In the genomic region with DNA sequence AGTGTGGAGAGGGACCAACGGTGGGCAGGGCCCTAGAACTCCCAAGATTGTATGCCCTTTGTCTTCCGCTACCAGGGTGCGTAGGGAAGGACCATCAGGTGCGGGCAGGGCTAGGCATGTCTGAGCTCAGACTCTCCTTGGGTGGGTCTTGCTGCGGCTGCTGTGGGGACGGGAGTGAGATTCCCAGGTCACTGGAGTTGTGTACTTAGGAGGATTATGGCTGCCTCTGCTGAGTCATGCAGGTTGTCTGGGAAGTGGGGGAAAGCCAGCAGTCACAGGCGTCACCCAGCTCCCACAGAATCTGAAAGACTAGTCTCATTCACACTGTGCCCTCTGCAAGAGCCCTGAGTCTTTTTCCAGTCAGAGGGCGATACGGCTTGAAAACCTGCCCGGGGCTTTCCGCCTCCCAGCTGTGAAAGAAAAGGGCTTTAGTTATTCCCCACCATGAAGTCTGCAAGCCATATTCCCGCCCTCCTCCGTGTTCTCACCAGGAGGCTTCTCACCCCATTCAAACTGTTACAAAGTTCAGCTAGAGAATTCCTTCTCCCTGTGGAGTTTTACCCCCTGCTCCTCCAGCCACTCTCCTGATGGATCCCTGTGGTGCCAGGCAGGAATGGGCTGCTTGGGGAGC, we compare ENCODE assay signal across 11 cellular contexts. TPM values are rescaled to one million over a fixed set of nuclear protein-coding genes. Genes with fewer than 3 reads are reported as not detected.
DNase-seq lines count a peak whose midpoint lies in the region; ATAC-seq and TF ChIP-seq lines count a peak whose summit lies in the region.
"Not testable (repeated sequence)": the region's sequence is repeated elsewhere in the genome, so short reads cannot be mapped to it uniquely, and the experiment has no call there.
"Had no signal": no experiment of that assay in that cellular context is flagged by ENCODE, and none has a peak within 500 bp of the region (broad histone marks: within the 10 kb centered on the region; RNA-seq: fewer than 3 reads in every experiment).

No MANE protein-coding gene starts in this region.

- not testable (repeated sequence) for DNase-seq in GM23338 (ENCODE audit: low spot score); WTC11 (ENCODE audit: low spot score)
- DNase-seq in ecto neural progenitor cell (ENCODE audit: low spot score) = peak; percentile 65
- DNase-seq in foreskin keratinocyte = peak; percentile 11 to 24
- DNase-seq in islet precursor cell = peak; percentile 57
- peak; percentile 33 for DNase-seq in neural progenitor cell (ENCODE audit: low spot score)

- ATAC-seq in GM23338 = peak; percentile 99
- ATAC-seq in WTC11 = peak; percentile 80
- ATAC-seq in foreskin keratinocyte = peak; percentile 90

- H4K20me1 ChIP-seq in GM23338 (replicated peaks; ENCODE audit: insufficient read depth); neural progenitor cell (ENCODE audit: low read depth): not testable (repeated sequence)

- H2AFZ ChIP-seq in GM23338 = peak overlapping the region; percentile 60; the same call in 1 of the 2 replicates
- H2AFZ ChIP-seq in neural progenitor cell (replicated peaks) = peak overlapping the region; percentile 51

- not testable (repeated sequence) for H3K4me1 ChIP-seq in GM23338 (ENCODE audit: insufficient read depth); foreskin keratinocyte
- peaks cover 20% of the 10 kb centered on the region for H3K4me1 ChIP-seq in HUES6 (ENCODE audit: control insufficient read depth, insufficient read depth, low read length)
- peaks cover 12% of the 10 kb centered on the region for H3K4me1 ChIP-seq in neural progenitor cell

- H3K4me3 ChIP-seq in GM23338, neural progenitor cell: not testable (repeated sequence)
- H3K4me3 ChIP-seq in HUES6 (ENCODE audit: low read depth, low read length) = peak overlapping the region; percentile 4; the same call in 1 of the 2 replicates

- H3K27me3 Mint-ChIP-seq in GM23338 (ENCODE audit: insufficient read depth, low read depth, poor library complexity); WTC11 (ENCODE audit: low read depth); neural progenitor cell (ENCODE audit: insufficient read depth, low read depth): not testable (repeated sequence)

- H3K27me3 ChIP-seq in GM23338 (ENCODE audit: insufficient read depth); HUES6 (ENCODE audit: control insufficient read depth, insufficient read depth, low read length); foreskin keratinocyte: not testable (repeated sequence)
- peaks cover 45% of the 10 kb centered on the region for H3K27me3 ChIP-seq in neural progenitor cell

- H3K36me3 ChIP-seq in GM23338 (ENCODE audit: insufficient read depth); HUES6 (ENCODE audit: control insufficient read depth, insufficient read depth, low read length); neural progenitor cell: not testable (repeated sequence)

- not testable (repeated sequence) for H3K4me3 Mint-ChIP-seq in GM23338, WTC11, neural progenitor cell

- H3K27ac ChIP-seq in GM23338 (ENCODE audit: low read depth) = peak overlapping the region; percentile 40; the same call in 1 of the 2 replicates
- H3K27ac ChIP-seq in HUES6 (ENCODE audit: low read depth, low read length) = peak overlapping the region; percentile 79; the same call in 1 of the 2 replicates
- H3K27ac ChIP-seq in foreskin keratinocyte = peak overlapping the region; percentile 52
- not testable (repeated sequence) for H3K27ac ChIP-seq in neural progenitor cell

- H3K79me2 ChIP-seq in GM23338 (replicated peaks; ENCODE audit: insufficient read depth); neural progenitor cell (ENCODE audit: low read depth): not testable (repeated sequence)

- peak overlapping the region; percentile 80 for H3K9ac ChIP-seq in HUES6 (ENCODE audit: low read length)
- not testable (repeated sequence) for H3K9ac ChIP-seq in neural progenitor cell

- not testable (repeated sequence) for H3K36me3 Mint-ChIP-seq in GM23338 (ENCODE audit: low read depth); WTC11; neural progenitor cell

- H3K9me3 ChIP-seq in HUES6 (ENCODE audit: control insufficient read depth, insufficient read depth, low read depth, low read length); neural progenitor cell (ENCODE audit: low read depth): not testable (repeated sequence)

- H3K9me2 ChIP-seq in GM23338 (ENCODE audit: insufficient read depth) = not testable (repeated sequence)

- H3K4me1 Mint-ChIP-seq in GM23338 (peaks cover 14% of the 10 kb centered on the region), WTC11 (peaks cover 16% of the 10 kb centered on the region), neural progenitor cell (peaks cover 13% of the 10 kb centered on the region)

- H3K4me2 ChIP-seq in GM23338 (0 out of 2 replicates have a peak overlapping the region, but pooled peaks have one; percentile 12), neural progenitor cell (peak overlapping the region; percentile 45)

- H3K27ac Mint-ChIP-seq in GM23338 (peak overlapping the region; percentile 95), neural progenitor cell (peak overlapping the region; percentile 38)
- H3K27ac Mint-ChIP-seq in WTC11 = not testable (repeated sequence)

- CTCF ChIA-PET in WTC11 (lab: Charles Lee) = interaction anchor here (0.7 to 2.6 kb wide), 5 partner anchors 9 to 278 kb away, joined by 3 to 14 read pairs (median 3); no protein-coding TSS in a partner anchor

- POLR2A ChIA-PET in WTC11 (lab: Charles Lee) = not testable (repeated sequence)

- H3K9me3 Mint-ChIP-seq in GM23338, neural progenitor cell: not testable (repeated sequence)
- H3K9me3 Mint-ChIP-seq in WTC11 = peaks cover 17% of the 10 kb centered on the region

- TF ChIP-seq CTCF in GM23338 (conservative IDR thresholded peaks at IDR 0.05; ENCODE audit: low read depth in 2 of 2); WTC11 (IDR thresholded peaks at IDR 0.05); foreskin keratinocyte (conservative IDR thresholded peaks at IDR 0.05); neural progenitor cell (IDR thresholded peaks at IDR 0.05): not testable (repeated sequence)

- H3F3A ChIP-seq in GM23338 (replicated peaks; ENCODE audit: low read depth); neural progenitor cell (ENCODE audit: low read depth): not testable (repeated sequence)

TF ChIP-seq in WTC11, 78 proteins besides CTCF, POLR2A, EP300 and RAD21:
- TF ChIP-seq ZNF423 (CRISPR knock-in tag; IDR thresholded peaks at IDR 0.05) = peak; percentile 100
- 0 out of 2 replicates have a peak, but pooled peaks have one; percentile 0 for TF ChIP-seq TEAD1 (CRISPR knock-in tag; IDR thresholded peaks at IDR 0.05)
- peak; percentile 91 for TF ChIP-seq NFE2L1 (CRISPR knock-in tag; IDR thresholded peaks at IDR 0.05)
TF ChIP-seq in WTC11: peak in this region for 3; not testable (repeated sequence) for 75.

RNA-seq across cellular contexts. Expression of a gene that starts 9.1 kb away (rescaled TPM):
- not detected in 2 replicates for total RNA-seq in GM23338 (2014; rRNA removed; shearing (Covaris generic))
- not detected in 2 replicates for polyA plus RNA-seq in GM23338 (2016; fragmentation: Nextera tagmentation; extraction: Ambion mirVana)
- total RNA-seq in WTC11 (2021) = not detected in 3 replicates
- total RNA-seq in foreskin keratinocyte = not detected in 2 replicates
- not detected in 2 replicates for polyA plus RNA-seq in foreskin keratinocyte
- not detected in 2 replicates for total RNA-seq in neural progenitor cell (ENCODE audit: low replicate concordance)
- total RNA-seq: CD4-positive, CD25-positive, alpha-beta regulatory T cell; PC-9 had no signal
- polyA plus RNA-seq: BJ; CD4-positive, CD25-positive, alpha-beta regulatory T cell; IgD-negative memory B cell had no signal
